ENCODE assay signal across 8 cellular contexts in genomic region chr2:219497495-219498279, GRCh38. TPM values are rescaled to one million over a fixed set of nuclear protein-coding genes. Genes with fewer than 3 reads are reported as not detected.
DNase-seq lines count a peak whose midpoint lies in the region; ATAC-seq and TF ChIP-seq lines count a peak whose summit lies in the region.

No MANE protein-coding gene starts in this region.

- TF ChIP-seq POLR2A in NB4 (IDR thresholded peaks at IDR 0.05; ENCODE audit: extremely low read depth, insufficient read length) = peak; percentile 21

- H3K27me3 Mint-ChIP-seq in Calu3 (ENCODE audit: unreplicated experiment) = peaks cover 29% of the 10 kb centered on the region
- peaks cover 58% of the 10 kb centered on the region for H3K27me3 Mint-ChIP-seq in activated T-cell treated with anti-CD3 and anti-CD28 coated beads, Interleukin-2, amount 50 U/mL, for 24 hours
- H3K27me3 Mint-ChIP-seq in natural killer cell treated with Interleukin-12 subunit alpha and Interleukin-12 subunit beta and Interleukin-15 and Interleukin-18, amount 100 ng/mL, for 72 hours = peaks cover 7 to 22% of the 10 kb centered on the region in 2 donors

- TF ChIP-seq CTCF in Calu3 (IDR thresholded peaks at IDR 0.05; ENCODE audit: unreplicated experiment) (no peak), NB4 (IDR thresholded peaks at IDR 0.05; ENCODE audit: low read depth, low read length) (no peak), fibroblast of the aortic adventitia (IDR thresholded peaks at IDR 0.05; ENCODE audit: insufficient read depth, low read length) (no peak)

- H3K4me3 Mint-ChIP-seq in Calu3 (ENCODE audit: low read depth, unreplicated experiment) = peak overlapping the region; percentile 90
- peak overlapping the region; percentile 84 for H3K4me3 Mint-ChIP-seq in activated T-cell treated with anti-CD3 and anti-CD28 coated beads, Interleukin-2, amount 50 U/mL, for 24 hours
- peak overlapping the region; percentile 94 for H3K4me3 Mint-ChIP-seq in natural killer cell treated with Interleukin-12 subunit alpha and Interleukin-12 subunit beta and Interleukin-15 and Interleukin-18, amount 100 ng/mL, for 72 hours

- DNase-seq in Calu3 (peak; percentile 87), NB4 (ENCODE audit: low read depth) (peak; percentile 76), fibroblast of the aortic adventitia (ENCODE audit: low read depth) (peak; percentile 78)
- peak; percentile 54 for DNase-seq in activated T-cell treated with anti-CD3 and anti-CD28 coated beads, Interleukin-2, amount 50 U/mL, for 24 hours
- DNase-seq in natural killer cell treated with Interleukin-12 subunit alpha and Interleukin-12 subunit beta and Interleukin-15 and Interleukin-18, amount 100 ng/mL, for 72 hours (ENCODE audit: low spot score) = peak; percentile 85

- ATAC-seq in GM21723 (IDR thresholded peaks at IDR 0.05; ENCODE audit: unreplicated experiment) = peak; percentile 35
- peak; percentile 72 to 83 for ATAC-seq in natural killer cell treated with Interleukin-12 subunit alpha and Interleukin-12 subunit beta and Interleukin-15 and Interleukin-18, amount 100 ng/mL, for 72 hours
- ATAC-seq in GM18858 (IDR thresholded peaks at IDR 0.05; ENCODE audit: unreplicated experiment) = no peak
- ATAC-seq in GM21825 (IDR thresholded peaks at IDR 0.05; ENCODE audit: unreplicated experiment) = no peak

- CTCF ChIA-PET in Calu3 (lab: Charles Lee) = interaction anchor here (0.6 to 2.6 kb wide), 12 partner anchors 11 to 57 kb away, joined by 3 to 35 read pairs (median 4); no protein-coding TSS in a partner anchor

- H3K4me1 Mint-ChIP-seq in Calu3 (ENCODE audit: low read depth, unreplicated experiment) = peaks cover 23% of the 10 kb centered on the region
- peaks cover 42% of the 10 kb centered on the region for H3K4me1 Mint-ChIP-seq in activated T-cell treated with anti-CD3 and anti-CD28 coated beads, Interleukin-2, amount 50 U/mL, for 24 hours (ENCODE audit: low read depth)
- peaks cover 26 to 33% of the 10 kb centered on the region in 2 donors for H3K4me1 Mint-ChIP-seq in natural killer cell treated with Interleukin-12 subunit alpha and Interleukin-12 subunit beta and Interleukin-15 and Interleukin-18, amount 100 ng/mL, for 72 hours (ENCODE audit: low read depth in 2 of 2)

- H3K4me3 ChIP-seq in NB4 (ENCODE audit: low read depth, low read length) = peak overlapping the region; percentile 68
- H3K4me3 ChIP-seq in fibroblast of the aortic adventitia (ENCODE audit: low read depth, low read length) = peak overlapping the region; percentile 76

- H3K36me3 Mint-ChIP-seq in Calu3 (ENCODE audit: insufficient read depth, unreplicated experiment) = peaks cover 38% of the 10 kb centered on the region
- H3K36me3 Mint-ChIP-seq in activated T-cell treated with anti-CD3 and anti-CD28 coated beads, Interleukin-2, amount 50 U/mL, for 24 hours (ENCODE audit: low read depth) = peaks cover 27% of the 10 kb centered on the region
- no peaks in the 10 kb centered on the region for H3K36me3 Mint-ChIP-seq in natural killer cell treated with Interleukin-12 subunit alpha and Interleukin-12 subunit beta and Interleukin-15 and Interleukin-18, amount 100 ng/mL, for 72 hours

- BruUV-seq in Calu3 (replicated peaks; lab: Mats Ljungman, UMichigan) = no TSS peak

- intact Hi-C loops in Calu3 (cut with micrococcal nuclease; ENCODE audit: unreplicated experiment) = loop anchor here (1.0 kb wide), 1 partner anchor 24 kb away; no protein-coding TSS in a partner anchor

- no peaks in the 10 kb centered on the region for H3K9me3 Mint-ChIP-seq in Calu3 (ENCODE audit: low read depth, unreplicated experiment)
- H3K9me3 Mint-ChIP-seq in activated T-cell treated with anti-CD3 and anti-CD28 coated beads, Interleukin-2, amount 50 U/mL, for 24 hours = no peaks in the 10 kb centered on the region
- no peaks in the 10 kb centered on the region for H3K9me3 Mint-ChIP-seq in natural killer cell treated with Interleukin-12 subunit alpha and Interleukin-12 subunit beta and Interleukin-15 and Interleukin-18, amount 100 ng/mL, for 72 hours

- H3K27ac Mint-ChIP-seq in Calu3 (ENCODE audit: unreplicated experiment) = peak overlapping the region; percentile 97
- H3K27ac Mint-ChIP-seq in activated T-cell treated with anti-CD3 and anti-CD28 coated beads, Interleukin-2, amount 50 U/mL, for 24 hours = no peak overlapping the region
- peak overlapping the region; percentile 74 to 87 for H3K27ac Mint-ChIP-seq in natural killer cell treated with Interleukin-12 subunit alpha and Interleukin-12 subunit beta and Interleukin-15 and Interleukin-18, amount 100 ng/mL, for 72 hours

RNA-seq across cellular contexts. Expression of gene GMPPA, which starts 1.0 kb away (rescaled TPM):
- 53.0 and 59.4 TPM in 2 replicates for total RNA-seq in Calu3 (2022)
- total RNA-seq in fibroblast of the aortic adventitia (ENCODE audit: low replicate concordance) = 16.6 and 66.3 TPM in 2 replicates
- 10 to 100 TPM; 55.5 to 67.1 TPM for total RNA-seq in natural killer cell treated with Interleukin-12 subunit alpha and Interleukin-12 subunit beta and Interleukin-15 and Interleukin-18, amount 100 ng/mL, for 72 hours

RNA-seq across cellular contexts. Expression of gene ASIC4, which starts 16.6 kb away (rescaled TPM):
- total RNA-seq in Calu3 (2022) (0.17 TPM in 1 of 2 replicates, not detected in the other), fibroblast of the aortic adventitia (ENCODE audit: low replicate concordance) (not detected in 2 replicates)
- under 1 TPM in 1 of 2 donors, not detected in 1; 0.12 TPM for total RNA-seq in natural killer cell treated with Interleukin-12 subunit alpha and Interleukin-12 subunit beta and Interleukin-15 and Interleukin-18, amount 100 ng/mL, for 72 hours

RNA-seq across cellular contexts. Expression of gene CHPF, which starts 45.9 kb away (rescaled TPM):
- total RNA-seq in Calu3 (2022) (139 and 141 TPM in 2 replicates), fibroblast of the aortic adventitia (ENCODE audit: low replicate concordance) (62.4 and 271 TPM in 2 replicates)
- 10 to 100 TPM; 52.4 to 57.5 TPM for total RNA-seq in natural killer cell treated with Interleukin-12 subunit alpha and Interleukin-12 subunit beta and Interleukin-15 and Interleukin-18, amount 100 ng/mL, for 72 hours

RNA-seq across cellular contexts. Expression of gene TMEM198, which starts 46.1 kb away (rescaled TPM):
- total RNA-seq in Calu3 (2022) = 5.2 and 5.9 TPM in 2 replicates
- total RNA-seq in fibroblast of the aortic adventitia (ENCODE audit: low replicate concordance) = 1.1 and 2.8 TPM in 2 replicates
- 1 to 10 TPM; 3.6 to 7.6 TPM for total RNA-seq in natural killer cell treated with Interleukin-12 subunit alpha and Interleukin-12 subunit beta and Interleukin-15 and Interleukin-18, amount 100 ng/mL, for 72 hours

Comparison
In these comparisons a context has a peak if more than half of its experiments do, and no peak if none do; other contexts are left out.
1. ATAC-seq: peak in GM21723 (single experiment) and natural killer cell treated with Interleukin-12 subunit alpha and Interleukin-12 subunit beta and Interleukin-15 and Interleukin-18, amount 100 ng/mL, for 72 hours (2 of 2); none in GM18858 (single experiment) and GM21825 (single experiment).
2. Peak in every context shown above with its lines, with median percentiles within 50 percentile points of each other: DNase-seq and H3K4me3 Mint-ChIP-seq.